Comparison of ENCODE assay signal across 6 cellular contexts in genomic region chr1:109091196-109092193, GRCh38. TPM values are rescaled to one million over a fixed set of nuclear protein-coding genes. Genes with fewer than 3 reads are reported as not detected.
DNase-seq lines count a peak whose midpoint lies in the region; ATAC-seq and TF ChIP-seq lines count a peak whose summit lies in the region.

No MANE protein-coding gene starts in this region.

- H3K4me3 Mint-ChIP-seq in CD8-positive, alpha-beta T cell = peak overlapping the region; percentile 96

- H3K9me3 Mint-ChIP-seq in CD8-positive, alpha-beta T cell = no peaks in the 10 kb centered on the region

- H3K4me3 ChIP-seq in CD8-positive, alpha-beta T cell (ENCODE audit: low read depth, low read length) = peak overlapping the region; percentile 84
- peak overlapping the region; percentile 73 for H3K4me3 ChIP-seq in WERI-Rb-1 (ENCODE audit: low read depth, low read length)

- H3K9me3 ChIP-seq in CD8-positive, alpha-beta T cell (ENCODE audit: low read length) = no peaks in the 10 kb centered on the region
- peaks cover 13% of the 10 kb centered on the region for H3K9me3 ChIP-seq in WERI-Rb-1 (ENCODE audit: severe bottlenecking)

- intact Hi-C loops in CD8-positive, alpha-beta T cell (cut with DNase I, micrococcal nuclease) = loop anchor here (1.0 to 10.0 kb wide), 5 partner anchors 9 to 943 kb away; partner anchors contain the start of genes PRPF38B (in 1 of the 2), PSMA5 (in 1 of the 2), STRIP1 (in 1 of the 2) and STXBP3 (in 1 of the 2)

- peaks cover 48% of the 10 kb centered on the region for H3K36me3 Mint-ChIP-seq in CD8-positive, alpha-beta T cell

- peaks cover 20% of the 10 kb centered on the region for H3K4me1 ChIP-seq in CD8-positive, alpha-beta T cell (ENCODE audit: insufficient read depth, low read length)

- ATAC-seq in CD8-positive, alpha-beta T cell = no peak
- ATAC-seq in HG02610 (IDR thresholded peaks at IDR 0.05; ENCODE audit: unreplicated experiment) = peak; percentile 42
- peak; percentile 5 for ATAC-seq in left lobe of liver

- H3K27ac Mint-ChIP-seq in CD8-positive, alpha-beta T cell = peak overlapping the region; percentile 95

- POLR2A ChIA-PET in CD8-positive, alpha-beta T cell (lab: Charles Lee) = interaction anchor here (0.6 to 2.9 kb wide), 6 partner anchors 8 to 128 kb away, joined by 3 to 58 read pairs (median 6); partner anchors contain the start of genes CLCC1, SARS1 and TAF13

- no peaks in the 10 kb centered on the region for H3K27me3 Mint-ChIP-seq in CD8-positive, alpha-beta T cell (ENCODE audit: low read depth)

- H3K4me1 Mint-ChIP-seq in CD8-positive, alpha-beta T cell (ENCODE audit: low read depth) = peaks cover 36% of the 10 kb centered on the region

- peaks cover 22% of the 10 kb centered on the region for H3K36me3 ChIP-seq in CD8-positive, alpha-beta T cell (ENCODE audit: insufficient read depth, low read length)
- H3K36me3 ChIP-seq in WERI-Rb-1 = peaks cover 25% of the 10 kb centered on the region

- H3K27me3 ChIP-seq in CD8-positive, alpha-beta T cell (ENCODE audit: insufficient read depth, low read length) = no peaks in the 10 kb centered on the region
- no peaks in the 10 kb centered on the region for H3K27me3 ChIP-seq in WERI-Rb-1 (ENCODE audit: insufficient read depth, low read depth, severe bottlenecking)

- TF ChIP-seq CTCF in CD8-positive, alpha-beta T cell (IDR thresholded peaks at IDR 0.05) = no peak
- no peak for TF ChIP-seq CTCF in WERI-Rb-1 (IDR thresholded peaks at IDR 0.05; ENCODE audit: low read depth, low read length)

- H3K27ac ChIP-seq in CD8-positive, alpha-beta T cell (ENCODE audit: low read depth, low read length) = peak overlapping the region; percentile 82
- H3K27ac ChIP-seq in WERI-Rb-1 = peak overlapping the region; percentile 76

- CTCF ChIA-PET in CD8-positive, alpha-beta T cell (lab: Charles Lee) = interaction anchor here (0.6 to 3.2 kb wide), 5 partner anchors 9 to 273 kb away, joined by 3 to 19 read pairs (median 6); partner anchors contain the start of gene WDR47

- DNase-seq in CD8-positive, alpha-beta T cell = no peak
- no peak for DNase-seq in WERI-Rb-1
- DNase-seq in left lobe of liver (ENCODE audit: low spot score) = no peak
- no peak for DNase-seq in activated gamma-delta T cell (lab: John Stamatoyannopoulos, UW)
- DNase-seq in foreskin melanocyte = no peak

RNA-seq across cellular contexts. Expression of gene TMEM167B, which starts 0.9 kb away (rescaled TPM):
- total RNA-seq in CD8-positive, alpha-beta T cell = 10 to 100 TPM; 66.3 to 68.0 TPM
- 18.9 TPM for total RNA-seq in left lobe of liver

RNA-seq across cellular contexts. Expression of gene TAF13, which starts 15.7 kb away (rescaled TPM):
- total RNA-seq in CD8-positive, alpha-beta T cell = 10 to 100 TPM; 36.2 to 40.4 TPM
- total RNA-seq in left lobe of liver = 22.1 TPM

RNA-seq across cellular contexts. Expression of gene ELAPOR1, which starts 22.4 kb away (rescaled TPM):
- total RNA-seq in CD8-positive, alpha-beta T cell = 1 to 10 TPM; 5.0 to 6.8 TPM
- 0.48 TPM for total RNA-seq in left lobe of liver

RNA-seq across cellular contexts. Expression of gene WDR47, which starts 49.6 kb away (rescaled TPM):
- total RNA-seq in CD8-positive, alpha-beta T cell = 10 to 100 TPM; 31.5 to 32.6 TPM
- total RNA-seq in left lobe of liver = 2.4 TPM
